In genomic region chr4:112735474-112735951, GRCh38 we compare ENCODE assay signal across 14 cellular contexts.
A peak's percentile ranks its signal among the peaks of the same experiment; 100 is the strongest.
DNase-seq lines count a peak whose midpoint lies in the region; ATAC-seq and TF ChIP-seq lines count a peak whose summit lies in the region.
"Had no signal": no experiment of that assay in that cellular context is flagged by ENCODE, and none has a peak within 500 bp of the region (broad histone marks: within the 10 kb centered on the region; RNA-seq: fewer than 3 reads in every experiment).

No MANE protein-coding gene starts in this region.

- no peaks in the 10 kb centered on the region for H3K36me3 ChIP-seq in upper lobe of left lung
- H3K36me3 ChIP-seq: brain microvascular endothelial cell, right lobe of liver, tibial artery had no signal

- H3K4me3 ChIP-seq in GM12865 (ENCODE audit: low read depth, low read length) (no peak overlapping the region), upper lobe of left lung (no peak overlapping the region)
- H3K4me3 ChIP-seq: right lobe of liver, SK-N-MC, tibial artery had no signal

- H3K4me1 ChIP-seq in upper lobe of left lung, result no peaks in the 10 kb centered on the region
- H3K4me1 ChIP-seq: right lobe of liver, tibial artery had no signal

- H3K9me3 ChIP-seq in upper lobe of left lung, result no peaks in the 10 kb centered on the region
- H3K9me3 ChIP-seq: right lobe of liver, tibial artery had no signal

- no peak for TF ChIP-seq POLR2A in upper lobe of left lung (IDR thresholded peaks at IDR 0.05)

- no peaks in the 10 kb centered on the region for H3K27me3 Mint-ChIP-seq in activated T-helper 1 cell treated with anti-CD3 and anti-CD28 coated beads, Interleukin-12 subunit alpha, Interleukin-12 subunit beta, Interleukin-2, Interleukin-4 antibody, amounts not matched to agents 30 ng/mL and 10 ng/mL and 1 ng/mL, durations not matched to agents 14 hours and 24 hours and 36 hours (ENCODE audit: insufficient read depth)

- TF ChIP-seq EP300 in upper lobe of left lung (IDR thresholded peaks at IDR 0.05), result no peak

- DNase-seq in GM12865 (ENCODE audit: low read depth) (peak; percentile 78), NCI-H510A (lab: John Stamatoyannopoulos, UW) (no peak), occipital lobe (lab: John Stamatoyannopoulos, UW) (no peak), upper lobe of left lung (no peak), NCI-H1092 (lab: John Stamatoyannopoulos, UW) (no peak)
- DNase-seq in activated T-helper 1 cell treated with anti-CD3 and anti-CD28 coated beads, Interleukin-12 subunit alpha, Interleukin-12 subunit beta, Interleukin-2, Interleukin-4 antibody, amounts not matched to agents 30 ng/mL and 10 ng/mL and 1 ng/mL, durations not matched to agents 14 hours and 24 hours and 36 hours (ENCODE audit: low spot score), result no peak
- DNase-seq: brain microvascular endothelial cell, DMS153, right lobe of liver, tibial artery had no signal

- H3K27me3 ChIP-seq in upper lobe of left lung, result no peaks in the 10 kb centered on the region
- H3K27me3 ChIP-seq: brain microvascular endothelial cell, right lobe of liver, tibial artery had no signal

- ATAC-seq in GM19397 (IDR thresholded peaks at IDR 0.05; ENCODE audit: unreplicated experiment) (peak; percentile 75), HG03045 (IDR thresholded peaks at IDR 0.05; ENCODE audit: unreplicated experiment) (peak; percentile 73), upper lobe of left lung (ENCODE audit: low FRiP score in 2 of 2) (no peak)
- ATAC-seq: right lobe of liver had no signal

- peaks cover 23% of the 10 kb centered on the region for H3K4me1 Mint-ChIP-seq in activated T-helper 1 cell treated with anti-CD3 and anti-CD28 coated beads, Interleukin-12 subunit alpha, Interleukin-12 subunit beta, Interleukin-2, Interleukin-4 antibody, amounts not matched to agents 30 ng/mL and 10 ng/mL and 1 ng/mL, durations not matched to agents 14 hours and 24 hours and 36 hours (ENCODE audit: low read depth)

- H3K9me3 Mint-ChIP-seq in activated T-helper 1 cell treated with anti-CD3 and anti-CD28 coated beads, Interleukin-12 subunit alpha, Interleukin-12 subunit beta, Interleukin-2, Interleukin-4 antibody, amounts not matched to agents 30 ng/mL and 10 ng/mL and 1 ng/mL, durations not matched to agents 14 hours and 24 hours and 36 hours, result no peaks in the 10 kb centered on the region

- intact Hi-C loops in activated T-helper 1 cell treated with anti-CD3 and anti-CD28 coated beads, Interleukin-12 subunit alpha, Interleukin-12 subunit beta, Interleukin-2, Interleukin-4 antibody, amounts not matched to agents 30 ng/mL and 10 ng/mL and 1 ng/mL, durations not matched to agents 14 hours and 24 hours and 36 hours (cut with micrococcal nuclease), result loop anchor here (1.0 to 5.0 kb wide), 3 partner anchors 29 to 448 kb away; partner anchors contain the start of genes LARP7 and TIFA

- H3K27ac Mint-ChIP-seq in activated T-helper 1 cell treated with anti-CD3 and anti-CD28 coated beads, Interleukin-12 subunit alpha, Interleukin-12 subunit beta, Interleukin-2, Interleukin-4 antibody, amounts not matched to agents 30 ng/mL and 10 ng/mL and 1 ng/mL, durations not matched to agents 14 hours and 24 hours and 36 hours, result peak overlapping the region; percentile 34

- H3K36me3 Mint-ChIP-seq in activated T-helper 1 cell treated with anti-CD3 and anti-CD28 coated beads, Interleukin-12 subunit alpha, Interleukin-12 subunit beta, Interleukin-2, Interleukin-4 antibody, amounts not matched to agents 30 ng/mL and 10 ng/mL and 1 ng/mL, durations not matched to agents 14 hours and 24 hours and 36 hours (ENCODE audit: low read depth), result no peaks in the 10 kb centered on the region

- no peak overlapping the region for H3K27ac ChIP-seq in upper lobe of left lung
- H3K27ac ChIP-seq: brain microvascular endothelial cell, KMS-11, right lobe of liver, SK-N-MC, tibial artery had no signal

- no peak overlapping the region for H3K4me3 Mint-ChIP-seq in activated T-helper 1 cell treated with anti-CD3 and anti-CD28 coated beads, Interleukin-12 subunit alpha, Interleukin-12 subunit beta, Interleukin-2, Interleukin-4 antibody, amounts not matched to agents 30 ng/mL and 10 ng/mL and 1 ng/mL, durations not matched to agents 14 hours and 24 hours and 36 hours

- no peak for TF ChIP-seq CTCF in GM12865 (IDR thresholded peaks at IDR 0.05; ENCODE audit: insufficient read depth, low read depth, low read length, missing control alignments)
- no peak for TF ChIP-seq CTCF in upper lobe of left lung (IDR thresholded peaks at IDR 0.05)

Comparison
In these comparisons a context has a peak if more than half of its experiments do, and no peak if none do; other contexts are left out.
1. ATAC-seq: peak in GM19397 (single experiment) and HG03045 (single experiment); none in upper lobe of left lung (0 of 2).